1 cellular context compared by ENCODE assay signal in genomic region chr15:73923156-73923487, GRCh38.
TF ChIP-seq lines count a peak whose summit lies in the region.

No MANE protein-coding gene starts in this region.

TF ChIP-seq in SK-N-SH treated with all-trans-retinoic acid at 6 μM for 48 hours, 23 proteins besides CTCF, POLR2A, EP300 and RAD21 (continued from another document):
- TF ChIP-seq POU6F1 (CRISPR knock-in tag; IDR thresholded peaks at IDR 0.05; ENCODE audit: borderline replicate concordance, low read depth) (no peak), CREB5 (CRISPR knock-in tag; IDR thresholded peaks at IDR 0.05; ENCODE audit: low read depth) (no peak), ISL1 (CRISPR knock-in tag; IDR thresholded peaks at IDR 0.05) (no peak), OSR1 (CRISPR knock-in tag; IDR thresholded peaks at IDR 0.05) (no peak), SNAI2 (CRISPR knock-in tag; IDR thresholded peaks at IDR 0.05) (no peak), TOX (CRISPR knock-in tag; IDR thresholded peaks at IDR 0.05; ENCODE audit: borderline replicate concordance) (no peak), CSRNP3 (CRISPR knock-in tag; IDR thresholded peaks at IDR 0.05) (no peak), CSDC2 (CRISPR knock-in tag; IDR thresholded peaks at IDR 0.05) (no peak), ZC3H10 (CRISPR knock-in tag; IDR thresholded peaks at IDR 0.05) (no peak), RARB (CRISPR knock-in tag; IDR thresholded peaks at IDR 0.05) (no peak)
